In the genomic region with DNA sequence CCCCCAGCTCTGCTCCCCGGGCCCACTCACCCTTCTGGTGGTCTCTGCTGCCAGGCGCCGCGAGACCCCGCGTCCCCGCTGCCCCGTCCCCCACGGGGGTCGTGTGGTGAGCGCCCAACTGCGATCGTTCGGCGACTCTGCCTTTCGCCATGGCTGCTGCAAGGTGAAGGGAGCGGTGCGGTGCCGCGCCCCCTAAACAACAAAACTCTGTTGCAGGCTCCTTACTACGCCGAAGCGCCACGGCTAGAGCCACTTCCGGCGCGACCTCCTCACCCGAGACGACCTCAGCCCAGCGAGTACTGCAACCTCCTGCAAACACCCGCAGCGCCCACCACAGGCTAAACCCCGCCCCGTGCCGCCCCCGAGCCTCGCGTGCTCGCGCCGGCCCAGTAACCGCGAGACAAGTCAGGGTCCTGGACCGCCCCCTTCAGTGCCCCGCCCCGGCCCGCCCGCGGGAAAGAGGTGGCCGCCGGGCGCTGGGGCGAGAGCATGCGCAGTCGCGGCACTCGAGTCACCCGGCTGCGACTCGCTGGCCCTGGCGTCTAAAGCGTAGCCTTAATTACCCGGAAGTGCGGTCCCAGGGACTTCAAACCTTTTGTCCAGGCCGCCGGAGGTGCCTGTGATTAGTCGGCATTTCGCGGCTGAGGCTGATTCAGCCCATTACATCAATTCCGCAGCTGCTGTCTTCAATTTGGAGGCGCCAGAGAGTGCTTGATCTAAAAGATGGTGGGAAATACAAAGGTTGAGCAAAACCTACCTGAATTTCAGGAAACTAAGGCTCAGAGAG, we compare ENCODE assay signal across 8 cellular contexts. TPM values are rescaled to one million over a fixed set of nuclear protein-coding genes. Genes with fewer than 3 reads are reported as not detected.
DNase-seq lines count a peak whose midpoint lies in the region; ATAC-seq and TF ChIP-seq lines count a peak whose summit lies in the region.

A gene with protein sequence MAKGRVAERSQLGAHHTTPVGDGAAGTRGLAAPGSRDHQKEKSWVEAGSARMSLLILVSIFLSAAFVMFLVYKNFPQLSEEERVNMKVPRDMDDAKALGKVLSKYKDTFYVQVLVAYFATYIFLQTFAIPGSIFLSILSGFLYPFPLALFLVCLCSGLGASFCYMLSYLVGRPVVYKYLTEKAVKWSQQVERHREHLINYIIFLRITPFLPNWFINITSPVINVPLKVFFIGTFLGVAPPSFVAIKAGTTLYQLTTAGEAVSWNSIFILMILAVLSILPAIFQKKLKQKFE (minus strand): TSS at position 303 of the 787 bp plus-strand sequence. CDS start 152 bp downstream, at position 151.

- WGBS in adipose tissue, 3 donors: 0 to 1% (median 0%) methylated on average over 68 to 71 of the region's 71 CpGs
- WGBS in heart left ventricle, 4 donors: 0 to 1% (median 1%) methylated on average over 24 to 71 of the region's 71 CpGs
- WGBS in upper lobe of left lung, 2 donors: 0 to 1% methylated on average over 18 to 58 of the region's 71 CpGs

- TF ChIP-seq EP300 in upper lobe of left lung (IDR thresholded peaks at IDR 0.05): peak in 1 of 4 donors; percentile 51

- peak within 1 kb of the TSS; percentile 6 for H3K27ac ChIP-seq in adipose tissue (ENCODE audit: low read depth, low read length)
- peak within 1 kb of the TSS; percentile 51 to 96 (median 88) for H3K27ac ChIP-seq in heart left ventricle
- peak within 1 kb of the TSS; percentile 86 to 94 (median 90) for H3K27ac ChIP-seq in upper lobe of left lung

- intact Hi-C loops in heart left ventricle (cut with DNase I) (loop anchor here in 8 of 10 donors (1.0 to 10.0 kb wide), 12 partner anchors 42 to 150 kb away; a partner anchor contains a TSS), posterior cingulate gyrus (cut with DNase I) (loop anchor here (1.0 to 2.0 kb wide), 3 partner anchors 50 to 70 kb away; a partner anchor contains a TSS)

- peaks cover 0 to 4% (median 0%) of the 10 kb centered on the region in 9 donors for H3K27me3 ChIP-seq in heart left ventricle
- no peaks in the 10 kb centered on the region for H3K27me3 ChIP-seq in upper lobe of left lung

- DNase-seq in NCI-H1436 (lab: John Stamatoyannopoulos, UW) (peak; percentile 98), T follicular helper cell (ENCODE audit: low read depth) (peak; percentile 97), heart left ventricle (peak; percentile 98 to 100 (median 99)), posterior cingulate gyrus (peak; percentile 93 to 100 (median 97)), upper lobe of left lung (peak; percentile 98 to 100)

- H3K4me1 ChIP-seq in heart left ventricle (peaks cover 0 to 34% (median 15%) of the 10 kb centered on the region in 12 donors), upper lobe of left lung (peaks cover 15 to 34% (median 25%) of the 10 kb centered on the region in 4 donors)

- TF ChIP-seq CTCF in GM12875 (IDR thresholded peaks at IDR 0.05; ENCODE audit: borderline replicate concordance, insufficient read depth, low read depth, low read length) (no peak), heart left ventricle (IDR thresholded peaks at IDR 0.05) (peak in 6 of 12 donors; percentile 1 to 44 (median 16)), upper lobe of left lung (IDR thresholded peaks at IDR 0.05) (peak in 2 of 6 experiments; percentile 19 to 24)

- H3K36me3 ChIP-seq in heart left ventricle: no peaks in the 10 kb centered on the region
- H3K36me3 ChIP-seq in upper lobe of left lung: no peaks in the 10 kb centered on the region

- TF ChIP-seq POLR2A in heart left ventricle (IDR thresholded peaks at IDR 0.05) (peak; percentile 26 to 84), upper lobe of left lung (IDR thresholded peaks at IDR 0.05) (peak in 3 of 4 donors; percentile 79 to 93 (median 91))

- peak within 1 kb of the TSS; percentile 93 for H3K4me3 ChIP-seq in GM12875 (ENCODE audit: low read depth, low read length)
- H3K4me3 ChIP-seq in heart left ventricle: peak within 1 kb of the TSS; percentile 67 to 100 (median 91)
- H3K4me3 ChIP-seq in upper lobe of left lung: peak within 1 kb of the TSS; percentile 78 to 98 (median 88)

- H3K9me3 ChIP-seq in heart left ventricle (no peaks in the 10 kb centered on the region), upper lobe of left lung (no peaks in the 10 kb centered on the region)

- peak; percentile 96 for ATAC-seq in HG02798 (IDR thresholded peaks at IDR 0.05; ENCODE audit: poor library complexity, unreplicated experiment)
- ATAC-seq in heart left ventricle: peak; percentile 99 to 100 (median 99)
- peak; percentile 99 for ATAC-seq in upper lobe of left lung (ENCODE audit: low FRiP score in 2 of 2)

RNA-seq across cellular contexts. Expression of the gene that starts here (rescaled TPM):
- 1 to 10 TPM; 7.3 to 8.8 (median 8.8) TPM for polyA plus RNA-seq in adipose tissue
- 10 to 100 TPM; 17.7 to 27.8 (median 22.6) TPM for total RNA-seq in heart left ventricle
- 10 to 100 TPM; 14.8 to 21.7 TPM for polyA plus RNA-seq in heart left ventricle
- 100 to 1,000 TPM in 2 of 6 donors, 10 to 100 TPM in 4; 61.7 to 114 (median 88.5) TPM for total RNA-seq in upper lobe of left lung

Comparison
In these comparisons a context has a peak if more than half of its experiments do, and no peak if none do; other contexts are left out.
1. Peak in every context shown above with its lines: DNase-seq, ATAC-seq, H3K4me3 ChIP-seq and H3K27ac ChIP-seq.
2. H3K27ac ChIP-seq: peak in every context shown above with its lines; median percentile 90 in upper lobe of left lung; 88 in heart left ventricle; 6 in adipose tissue.